In genomic region chr20:35967979-35968640, GRCh38 we compare ENCODE assay signal across 14 cellular contexts.
"Had no signal": no experiment of that assay in that cellular context is flagged by ENCODE, and none has a peak within 500 bp of the region (broad histone marks: within the 10 kb centered on the region; RNA-seq: fewer than 3 reads in every experiment).

TSS of gene CNBD2 (plus strand) at chr20:35968590. CDS start at chr20:35968763, 173 bp downstream.

- H3K9me3 ChIP-seq: mucosa of descending colon, thyroid gland had no signal

- ATAC-seq: effector memory CD8-positive, alpha-beta T cell; mucosa of descending colon; naive thymus-derived CD4-positive, alpha-beta T cell; stimulated activated naive B cell treated with anti-CD40 and anti-IgM and Interleukin-4, amounts not matched to agents 10 μg/mL and 1 μg/mL and 100 μg/mL, for 72 hours had no signal

- H3K4me3 Mint-ChIP-seq: activated B cell treated with CpG ODN at 0.5 μM for 24 hours; activated CD4-positive, alpha-beta memory T cell treated with anti-CD3 and anti-CD28 coated beads for 36 hours; activated naive CD8-positive, alpha-beta T cell treated with anti-CD3 and anti-CD28 coated beads for 36 hours; effector memory CD8-positive, alpha-beta T cell; memory B cell; naive thymus-derived CD4-positive, alpha-beta T cell; stimulated activated naive B cell treated with anti-CD40 and anti-IgM and Interleukin-4, amounts not matched to agents 10 μg/mL and 1 μg/mL and 100 μg/mL, for 72 hours had no signal

- H3K27ac ChIP-seq: thyroid gland had no signal

- DNase-seq: activated B cell treated with CpG ODN at 0.5 μM for 24 hours; activated CD4-positive, alpha-beta memory T cell treated with anti-CD3 and anti-CD28 coated beads for 36 hours; activated CD4-positive, alpha-beta T cell treated with anti-CD3 and anti-CD28 coated beads for 4 hours; activated naive CD4-positive, alpha-beta T cell; activated naive CD8-positive, alpha-beta T cell treated with anti-CD3 and anti-CD28 coated beads for 36 hours; amygdala; effector memory CD8-positive, alpha-beta T cell; esophagus squamous epithelium; mucosa of descending colon; naive thymus-derived CD4-positive, alpha-beta T cell; nucleus accumbens; stimulated activated naive B cell treated with anti-CD40 and anti-IgM and Interleukin-4, amounts not matched to agents 10 μg/mL and 1 μg/mL and 100 μg/mL, for 72 hours; thyroid gland had no signal

- H3K27ac Mint-ChIP-seq: activated B cell treated with CpG ODN at 0.5 μM for 24 hours; activated CD4-positive, alpha-beta memory T cell treated with anti-CD3 and anti-CD28 coated beads for 36 hours; activated naive CD8-positive, alpha-beta T cell treated with anti-CD3 and anti-CD28 coated beads for 36 hours; effector memory CD8-positive, alpha-beta T cell; memory B cell had no signal

- H3K36me3 Mint-ChIP-seq: activated CD4-positive, alpha-beta memory T cell treated with anti-CD3 and anti-CD28 coated beads for 36 hours; activated naive CD8-positive, alpha-beta T cell treated with anti-CD3 and anti-CD28 coated beads for 36 hours; memory B cell; naive thymus-derived CD4-positive, alpha-beta T cell; stimulated activated naive B cell treated with anti-CD40 and anti-IgM and Interleukin-4, amounts not matched to agents 10 μg/mL and 1 μg/mL and 100 μg/mL, for 72 hours had no signal

- H3K36me3 ChIP-seq: esophagus squamous epithelium, thyroid gland had no signal

- H3K9me3 Mint-ChIP-seq: activated CD4-positive, alpha-beta memory T cell treated with anti-CD3 and anti-CD28 coated beads for 36 hours; activated naive CD8-positive, alpha-beta T cell treated with anti-CD3 and anti-CD28 coated beads for 36 hours; effector memory CD8-positive, alpha-beta T cell; memory B cell; naive thymus-derived CD4-positive, alpha-beta T cell; stimulated activated naive B cell treated with anti-CD40 and anti-IgM and Interleukin-4, amounts not matched to agents 10 μg/mL and 1 μg/mL and 100 μg/mL, for 72 hours had no signal

- H3K27me3 Mint-ChIP-seq: activated B cell treated with CpG ODN at 0.5 μM for 24 hours; activated CD4-positive, alpha-beta memory T cell treated with anti-CD3 and anti-CD28 coated beads for 36 hours; activated naive CD8-positive, alpha-beta T cell treated with anti-CD3 and anti-CD28 coated beads for 36 hours; effector memory CD8-positive, alpha-beta T cell had no signal

- H3K27me3 ChIP-seq: esophagus squamous epithelium, thyroid gland had no signal

- H3K4me3 ChIP-seq: esophagus squamous epithelium, mucosa of descending colon, thyroid gland had no signal

- H3K4me1 ChIP-seq: thyroid gland had no signal

- H3K4me1 Mint-ChIP-seq: activated B cell treated with CpG ODN at 0.5 μM for 24 hours; activated naive CD8-positive, alpha-beta T cell treated with anti-CD3 and anti-CD28 coated beads for 36 hours; memory B cell; stimulated activated naive B cell treated with anti-CD40 and anti-IgM and Interleukin-4, amounts not matched to agents 10 μg/mL and 1 μg/mL and 100 μg/mL, for 72 hours had no signal
